ENCODE assay signal across 1 cellular context in genomic region chr13:99087130-99087953, GRCh38.
TF ChIP-seq lines count a peak whose summit lies in the region.

No MANE protein-coding gene starts in this region.

TF ChIP-seq in WTC11, 78 proteins besides CTCF, POLR2A, EP300 and RAD21 (continued from another document):
- TF ChIP-seq PREB (CRISPR knock-in tag; IDR thresholded peaks at IDR 0.05; ENCODE audit: borderline replicate concordance), result no peak
- TF ChIP-seq ZNF121 (CRISPR knock-in tag; IDR thresholded peaks at IDR 0.05), result no peak
